Comparison of ENCODE assay signal across 12 cellular contexts in the genomic region with DNA sequence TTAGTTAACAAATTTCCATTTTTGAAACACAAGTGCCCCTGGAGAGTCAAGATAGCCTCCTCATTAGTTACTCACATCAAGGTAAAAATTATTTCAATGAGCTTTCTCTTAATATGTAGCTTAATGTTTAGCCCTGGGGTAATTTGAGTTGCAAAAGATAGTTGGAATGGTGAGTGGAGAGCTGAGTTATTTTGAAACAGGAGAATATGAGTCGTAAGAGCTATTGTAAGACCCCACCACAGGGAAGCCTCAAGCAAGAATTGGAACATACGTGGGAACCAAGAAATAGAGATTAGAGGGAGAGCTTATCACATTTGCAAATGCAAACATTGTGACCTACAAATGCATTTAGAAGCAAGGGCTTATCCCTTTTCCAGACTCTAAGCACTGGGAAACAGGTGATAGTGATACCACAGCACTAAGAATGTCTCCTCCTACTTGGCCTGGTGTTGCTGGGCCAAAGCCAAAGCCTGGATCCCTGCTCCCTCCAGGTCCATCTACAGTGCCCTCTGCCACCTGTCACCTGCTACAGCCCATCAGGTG.
DNase-seq lines count a peak whose midpoint lies in the region; ATAC-seq and TF ChIP-seq lines count a peak whose summit lies in the region.
"Had no signal": no experiment of that assay in that cellular context is flagged by ENCODE, and none has a peak within 500 bp of the region (broad histone marks: within the 10 kb centered on the region; RNA-seq: fewer than 3 reads in every experiment).

No MANE protein-coding gene starts in this region.

- H3K36me3 Mint-ChIP-seq in activated T-helper 17 cell treated with anti-CD3 and anti-CD28 coated beads, Interleukin-2, amount 50 U/mL, for 72 hours (ENCODE audit: low read depth) = no peaks in the 10 kb centered on the region
- H3K36me3 Mint-ChIP-seq: naive B cell had no signal

- peaks cover 5% of the 10 kb centered on the region for H3K4me1 ChIP-seq in IMR-90 (ENCODE audit: control insufficient read depth, insufficient read depth, low read length)
- H3K4me1 ChIP-seq: Caco-2 had no signal

- peak overlapping the region; percentile 51 for H2BK120ac ChIP-seq in IMR-90 (ENCODE audit: low read depth, low read length)

- DNase-seq in DMS53 treated with DMSO at 0.1 percent for 48 hours (lab: John Stamatoyannopoulos, UW; ENCODE audit: unreplicated experiment) (peak; percentile 71), IMR-90 (peak; percentile 80), left lobe of liver (ENCODE audit: low spot score) (no peak), AG08395 (ENCODE audit: low spot score) (no peak), DMS79 (lab: John Stamatoyannopoulos, UW) (no peak)
- DNase-seq: activated CD8-positive, alpha-beta memory T cell treated with anti-CD3 and anti-CD28 coated beads for 24 hours; Caco-2; naive B cell had no signal

- no peak overlapping the region for H2BK15ac ChIP-seq in IMR-90 (ENCODE audit: low read depth, low read length)

- no peak overlapping the region for H3K14ac ChIP-seq in IMR-90 (replicated peaks; ENCODE audit: low read depth, low read length)

- intact Hi-C loops in IMR-90 (cut with micrococcal nuclease) = loop anchor here (5.0 to 10.0 kb wide), 2 partner anchors 131 to 152 kb away; no protein-coding TSS in a partner anchor

- no peaks in the 10 kb centered on the region for H3K27me3 ChIP-seq in IMR-90 (ENCODE audit: control insufficient read depth, insufficient read depth, low read length)

- no peak overlapping the region for H2AFZ ChIP-seq in IMR-90 (replicated peaks; ENCODE audit: low read length, poor library complexity)

- H3K4ac ChIP-seq in IMR-90 (ENCODE audit: low read depth, low read length) = peak overlapping the region; percentile 46; the same call in 1 of the 2 replicates

- peak overlapping the region; percentile 61 for H2BK5ac ChIP-seq in IMR-90 (ENCODE audit: low read depth, low read length, poor library complexity, severe bottlenecking)

- no peak overlapping the region for H4K5ac ChIP-seq in IMR-90 (ENCODE audit: low read depth, low read length)

- H3K27ac Mint-ChIP-seq in activated T-helper 17 cell treated with anti-CD3 and anti-CD28 coated beads, Interleukin-2, amount 50 U/mL, for 72 hours = no peak overlapping the region

- BruUV-seq in IMR-90 (replicated peaks; lab: Mats Ljungman, UMichigan) = no TSS peak

- H3K27ac ChIP-seq in IMR-90 (ENCODE audit: insufficient read depth, low read length) = no peak overlapping the region

- 0 out of 2 replicates have a peak overlapping the region, but pooled peaks have one; percentile 33 for H3K18ac ChIP-seq in IMR-90 (ENCODE audit: low read depth, low read length)

- no peak overlapping the region for H4K8ac ChIP-seq in IMR-90 (ENCODE audit: low read depth in 2 of 2, low read length in 2 of 2)

- H4K20me1 ChIP-seq in IMR-90 (ENCODE audit: insufficient read depth, low read length) = no peaks in the 10 kb centered on the region

- 0 out of 2 replicates have a peak overlapping the region, but pooled peaks have one; percentile 67 for H2AK5ac ChIP-seq in IMR-90 (ENCODE audit: low read depth, low read length)

- no CpG with 5 or more reads among the region's 2 CpGs for WGBS in IMR-90 (ENCODE audit: extremely low coverage in 2 of 2, insufficient read length in 1 of 2), 2 experiments

- H3K23ac ChIP-seq in IMR-90 (ENCODE audit: low read depth, low read length) = no peak overlapping the region; the same call in 1 of the 2 replicates

- dilution Hi-C loops in IMR-90 (cut with HindIII; ENCODE audit: low sequenced_read_pairs, unreplicated experiment) = no loop called here

- H3K36me3 ChIP-seq in IMR-90 (ENCODE audit: control insufficient read depth, insufficient read depth, low read length) = no peaks in the 10 kb centered on the region

- no peak overlapping the region; the same call in 1 of the 2 replicates for H4K91ac ChIP-seq in IMR-90 (ENCODE audit: insufficient read depth, low read depth, low read length)

- H3K9me3 ChIP-seq in IMR-90 (ENCODE audit: control insufficient read depth, insufficient read depth, low read length) = no peaks in the 10 kb centered on the region
- H3K9me3 ChIP-seq: Caco-2 had no signal

- no peak for TF ChIP-seq POLR2A in IMR-90 (IDR thresholded peaks at IDR 0.05; ENCODE audit: low read depth, low read length)

- in situ Hi-C loops in IMR-90 (cut with MboI; ENCODE audit: low sequenced_read_pairs) = no loop called here

- H3K4me1 Mint-ChIP-seq in activated T-helper 17 cell treated with anti-CD3 and anti-CD28 coated beads, Interleukin-2, amount 50 U/mL, for 72 hours = peaks cover 5% of the 10 kb centered on the region
- H3K4me1 Mint-ChIP-seq: IgD-negative memory B cell had no signal

- H3K9me1 ChIP-seq in IMR-90 (ENCODE audit: insufficient read depth, low read length) = 0 out of 2 replicates have a peak, but pooled peaks cover 2% of the 10 kb centered on the region

- peaks cover 4% of the 10 kb centered on the region for H3K9me3 Mint-ChIP-seq in activated T-helper 17 cell treated with anti-CD3 and anti-CD28 coated beads, Interleukin-2, amount 50 U/mL, for 72 hours
- H3K9me3 Mint-ChIP-seq: IgD-negative memory B cell had no signal

- no peak overlapping the region for H2AK9ac ChIP-seq in IMR-90 (replicated peaks; ENCODE audit: low read depth, low read length, poor library complexity)

- no peaks in the 10 kb centered on the region for H3K79me1 ChIP-seq in IMR-90 (ENCODE audit: low read depth in 1 of 2, low read length in 2 of 2)

- no peak; the same call in 1 of the 2 replicates for ATAC-seq in IMR-90 (ENCODE audit: low read depth)
- peak; percentile 23 for ATAC-seq in activated T-helper 17 cell treated with anti-CD3 and anti-CD28 coated beads, Interleukin-2, amount 50 U/mL, for 72 hours (replicated peaks)
- peak; percentile 58 for ATAC-seq in left lobe of liver
- no peak for ATAC-seq in GM21825 (IDR thresholded peaks at IDR 0.05; ENCODE audit: unreplicated experiment)
- no peak for ATAC-seq in GM19351 (IDR thresholded peaks at IDR 0.05; ENCODE audit: unreplicated experiment)

- peaks cover 4% of the 10 kb centered on the region for H3K27me3 Mint-ChIP-seq in activated T-helper 17 cell treated with anti-CD3 and anti-CD28 coated beads, Interleukin-2, amount 50 U/mL, for 72 hours

- CTCF ChIA-PET in IMR-90 (lab: Yijun Ruan, JAX) = no interaction called here

- no peak overlapping the region for H3K56ac ChIP-seq in IMR-90 (ENCODE audit: extremely low read depth, insufficient read depth, low read length)

- POLR2A ChIA-PET in IMR-90 (lab: Charles Lee; ENCODE audit: unreplicated experiment) = no interaction called here

- peak overlapping the region; percentile 30; the same call in 1 of the 2 replicates for H2BK20ac ChIP-seq in IMR-90 (ENCODE audit: low read depth, low read length)

- peak overlapping the region; percentile 36; the same call in 1 of the 2 replicates for H3K4me2 ChIP-seq in IMR-90 (ENCODE audit: low read depth, low read length)

- TF ChIP-seq RAD21 in IMR-90 (IDR thresholded peaks at IDR 0.05; ENCODE audit: low read length) = no peak

- no peak overlapping the region for H3K4me3 ChIP-seq in IMR-90 (ENCODE audit: insufficient read depth, low read depth, low read length)

- no peak for TF ChIP-seq CTCF in IMR-90 (conservative IDR thresholded peaks at IDR 0.05; ENCODE audit: low read depth, low read length)

- H3K9ac ChIP-seq in IMR-90 (ENCODE audit: low read depth, low read length) = no peak overlapping the region

- no peak overlapping the region for H3K4me3 Mint-ChIP-seq in activated T-helper 17 cell treated with anti-CD3 and anti-CD28 coated beads, Interleukin-2, amount 50 U/mL, for 72 hours
- H3K4me3 Mint-ChIP-seq: IgD-negative memory B cell, naive B cell had no signal

TF ChIP-seq in IMR-90, 13 proteins besides CTCF, POLR2A, EP300 and RAD21:
- TF ChIP-seq MAFK (IDR thresholded peaks at IDR 0.05; ENCODE audit: low read depth, low read length) (no peak), CEBPB (IDR thresholded peaks at IDR 0.05; ENCODE audit: low read depth, low read length) (peak; percentile 65)

Comparison
In these comparisons a context has a peak if more than half of its experiments do, and no peak if none do; other contexts are left out.
1. DNase-seq: peak in DMS53 treated with DMSO at 0.1 percent for 48 hours (single experiment) and IMR-90 (single experiment); none in left lobe of liver (single experiment), AG08395 (single experiment) and DMS79 (single experiment).
2. ATAC-seq: peak in activated T-helper 17 cell treated with anti-CD3 and anti-CD28 coated beads, Interleukin-2, amount 50 U/mL, for 72 hours (single experiment) and left lobe of liver (single experiment); none in IMR-90 (single experiment), GM21825 (single experiment) and GM19351 (single experiment).